ENCODE assay signal across 9 cellular contexts in genomic region chr15:92391640-92392039, GRCh38. TPM values are rescaled to one million over a fixed set of nuclear protein-coding genes. Genes with fewer than 3 reads are reported as not detected.
DNase-seq lines count a peak whose midpoint lies in the region; ATAC-seq and TF ChIP-seq lines count a peak whose summit lies in the region.
"Had no signal": no experiment of that assay in that cellular context is flagged by ENCODE, and none has a peak within 500 bp of the region (broad histone marks: within the 10 kb centered on the region; RNA-seq: fewer than 3 reads in every experiment).

No MANE protein-coding gene starts in this region.

- H3F3A ChIP-seq in DOHH2 (ENCODE audit: control insufficient read depth, insufficient read depth): no peaks in the 10 kb centered on the region

- no peaks in the 10 kb centered on the region for H3K9me2 ChIP-seq in DOHH2 (replicated peaks; ENCODE audit: control insufficient read depth, low read length)

- H3K4me2 ChIP-seq in DOHH2 (ENCODE audit: low read length): no peak overlapping the region

- H3K9me3 ChIP-seq in DOHH2 (ENCODE audit: control insufficient read depth, insufficient read depth, low read length): no peaks in the 10 kb centered on the region
- H3K9me3 ChIP-seq in HAP-1: no peaks in the 10 kb centered on the region

- DNase-seq in HAP-1 (ENCODE audit: low spot score in 2 of 2): peak; percentile 57 to 70
- DNase-seq in SK-MEL-5 (ENCODE audit: low read depth, low spot score): peak; percentile 53
- peak; percentile 46 for DNase-seq in iPS-NIHi7 (ENCODE audit: extremely low spot score)
- no peak for DNase-seq in NCI-H1436 treated with DMSO at 0.1 percent for 48 hours (lab: John Stamatoyannopoulos, UW)
- DNase-seq in stimulated activated CD4-positive, alpha-beta T cell treated with anti-CD3 and anti-CD28 coated beads, Interleukin-12 subunit alpha, Interleukin-12 subunit beta, amount 100 ng/mL, for 4 hours: no peak

- H3K4me3 ChIP-seq in DOHH2 (ENCODE audit: low read length) (no peak overlapping the region), HAP-1 (no peak overlapping the region)

- H3K36me3 ChIP-seq in DOHH2 (ENCODE audit: control insufficient read depth, low read length) (no peaks in the 10 kb centered on the region), HAP-1 (replicated peaks) (no peaks in the 10 kb centered on the region)

- H3K4me1 ChIP-seq in DOHH2 (ENCODE audit: control insufficient read depth, low read length) (no peaks in the 10 kb centered on the region), HAP-1 (peaks cover 15% of the 10 kb centered on the region)

- ATAC-seq in HG03025 (IDR thresholded peaks at IDR 0.05; ENCODE audit: low FRiP score, unreplicated experiment): no peak
- no peak for ATAC-seq in GM21786 (IDR thresholded peaks at IDR 0.05; ENCODE audit: unreplicated experiment)

- in situ Hi-C loops in HAP-1 (cut with MboI; ENCODE audit: low sequenced_read_pairs): loop anchor here (10.0 kb wide), 1 partner anchor 323 kb away; no protein-coding TSS in a partner anchor
- in situ Hi-C loops in SK-MEL-5 (cut with HindIII; ENCODE audit: low pct_unique_long_range_greater_than_20kb, low sequenced_read_pairs): no loop called here

- TF ChIP-seq CTCF in DOHH2 (IDR thresholded peaks at IDR 0.05; ENCODE audit: low read depth, low read length, poor library complexity, severe bottlenecking): peak; percentile 36

- H3K27me3 ChIP-seq in DOHH2 (ENCODE audit: control insufficient read depth, low read length) (no peaks in the 10 kb centered on the region), HAP-1 (ENCODE audit: low read depth) (peaks cover 41% of the 10 kb centered on the region)

- H3K79me2 ChIP-seq in DOHH2 (ENCODE audit: control insufficient read depth, low read length): no peaks in the 10 kb centered on the region

- no peak overlapping the region for H3K27ac ChIP-seq in DOHH2 (ENCODE audit: low read depth, low read length)

- H4K20me1 ChIP-seq in DOHH2 (ENCODE audit: control insufficient read depth, insufficient read depth, low read depth, low read length): no peaks in the 10 kb centered on the region

RNA-seq across cellular contexts. Expression of gene ST8SIA2, which starts 2.0 kb away (rescaled TPM):
- 0.13 TPM in 1 of 2 replicates, not detected in the other for total RNA-seq in SK-MEL-5 (2014; rRNA removed; shearing (Covaris generic))
- polyA plus RNA-seq in SK-MEL-5 (2015; cell fraction: cytosol; rRNA removed): 0.81 TPM in 1 of 2 replicates, not detected in the other
- polyA plus RNA-seq in SK-MEL-5 (2015; cell fraction: nucleus; rRNA removed): not detected in 2 replicates
- total RNA-seq: T-helper 1 cell treated with Interleukin-12 subunit alpha and Interleukin-12 subunit beta and Interleukin-4 antibody, amounts not matched to agents 30 ng/mL and 1 ng/mL, for 36 hours had no signal

Comparison
In these comparisons a context has a peak if more than half of its experiments do, and no peak if none do; other contexts are left out.
1. DNase-seq: peak in HAP-1 (2 of 2), SK-MEL-5 (single experiment) and iPS-NIHi7 (single experiment); none in NCI-H1436 treated with DMSO at 0.1 percent for 48 hours (single experiment) and stimulated activated CD4-positive, alpha-beta T cell treated with anti-CD3 and anti-CD28 coated beads, Interleukin-12 subunit alpha, Interleukin-12 subunit beta, amount 100 ng/mL, for 4 hours (single experiment).